In the genomic region with DNA sequence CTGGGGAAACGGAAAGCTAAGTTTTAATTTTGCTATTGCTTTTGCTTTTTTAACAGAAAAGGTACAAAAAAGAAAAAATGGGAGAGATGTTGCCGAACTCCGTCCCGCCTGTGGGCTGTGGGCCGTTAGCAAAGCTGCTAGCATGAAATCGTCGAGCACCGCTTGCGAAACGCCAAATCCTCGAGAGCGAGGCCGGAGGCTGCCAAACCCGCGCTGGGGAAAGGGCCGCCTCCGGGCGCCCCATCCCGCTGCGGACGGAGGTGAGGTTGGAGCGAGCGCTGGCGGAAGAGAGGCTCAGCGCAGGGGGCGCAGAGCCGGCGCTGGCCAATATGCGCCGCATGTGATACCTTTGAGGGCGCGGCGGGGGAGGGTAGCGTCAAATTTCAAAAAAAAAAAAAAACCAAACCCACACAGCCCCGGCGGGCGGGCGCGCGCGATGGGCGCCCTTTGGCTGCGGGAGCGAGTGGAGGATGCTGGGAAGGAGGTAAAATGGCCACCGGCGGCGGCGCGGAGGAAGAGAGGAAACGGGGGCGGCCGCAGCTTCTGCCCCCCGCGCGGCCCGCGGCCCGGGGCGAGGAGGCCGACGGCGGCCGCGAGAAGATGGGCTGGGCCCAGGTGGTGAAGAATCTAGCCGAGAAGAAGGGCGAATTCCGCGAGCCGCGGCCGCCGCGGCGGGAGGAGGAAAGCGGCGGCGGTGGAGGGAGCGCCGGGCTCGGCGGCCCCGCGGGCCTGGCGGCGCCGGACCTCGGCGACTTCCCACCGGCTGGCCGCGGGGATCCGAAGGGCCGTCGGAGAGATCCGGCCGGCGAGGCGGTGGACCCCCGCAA, we compare ENCODE assay signal across 1 cellular context.
TF ChIP-seq lines count a peak whose summit lies in the region.

A gene with protein sequence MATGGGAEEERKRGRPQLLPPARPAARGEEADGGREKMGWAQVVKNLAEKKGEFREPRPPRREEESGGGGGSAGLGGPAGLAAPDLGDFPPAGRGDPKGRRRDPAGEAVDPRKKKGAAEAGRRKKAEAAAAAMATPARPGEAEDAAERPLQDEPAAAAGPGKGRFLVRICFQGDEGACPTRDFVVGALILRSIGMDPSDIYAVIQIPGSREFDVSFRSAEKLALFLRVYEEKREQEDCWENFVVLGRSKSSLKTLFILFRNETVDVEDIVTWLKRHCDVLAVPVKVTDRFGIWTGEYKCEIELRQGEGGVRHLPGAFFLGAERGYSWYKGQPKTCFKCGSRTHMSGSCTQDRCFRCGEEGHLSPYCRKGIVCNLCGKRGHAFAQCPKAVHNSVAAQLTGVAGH (plus strand): TSS at position 473 of the 827 bp plus-strand sequence. CDS start 17 bp downstream, at position 490.

TF ChIP-seq in liver, 16 proteins besides CTCF, POLR2A, EP300 and RAD21 (continued from another document):
- TF ChIP-seq HNF4A (conservative IDR thresholded peaks at IDR 0.05) (peak in 1 of 2 donors; percentile 36), EGR1 (IDR thresholded peaks at IDR 0.05; ENCODE audit: low read depth in 2 of 2) (peak in 1 of 2 donors; percentile 33), HNF4G (IDR thresholded peaks at IDR 0.05) (no peak), GABPA (IDR thresholded peaks at IDR 0.05 in 1 of 2, conservative IDR thresholded peaks at IDR 0.05 in 1 of 2) (peak in 1 of 2 donors; percentile 66)
